In the genomic region with DNA sequence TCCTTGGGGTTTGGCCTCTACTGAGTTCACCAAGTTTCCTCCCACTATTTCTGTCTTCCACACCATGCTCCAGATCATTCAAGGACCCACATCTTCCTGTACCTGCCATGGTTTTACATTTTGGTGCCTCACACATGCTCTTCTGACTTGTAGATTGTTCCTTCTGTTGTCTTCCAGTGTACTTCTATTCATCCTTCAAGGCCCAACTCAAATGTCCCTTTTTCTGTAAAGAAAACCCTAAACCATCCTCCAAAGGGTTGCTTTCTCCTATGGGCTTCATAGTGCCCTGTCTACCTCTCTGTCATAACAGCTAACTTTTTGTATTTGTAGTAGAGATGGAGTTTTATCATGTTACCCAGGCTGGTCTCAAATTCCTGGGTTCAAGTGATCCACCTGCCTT, we compare ENCODE assay signal across 1 cellular context.
TF ChIP-seq lines count a peak whose summit lies in the region.

No MANE protein-coding gene starts in this region.

TF ChIP-seq in SK-N-SH, 30 proteins besides CTCF, POLR2A, EP300 and RAD21 (continued from another document):
- TF ChIP-seq, protein P1, sequence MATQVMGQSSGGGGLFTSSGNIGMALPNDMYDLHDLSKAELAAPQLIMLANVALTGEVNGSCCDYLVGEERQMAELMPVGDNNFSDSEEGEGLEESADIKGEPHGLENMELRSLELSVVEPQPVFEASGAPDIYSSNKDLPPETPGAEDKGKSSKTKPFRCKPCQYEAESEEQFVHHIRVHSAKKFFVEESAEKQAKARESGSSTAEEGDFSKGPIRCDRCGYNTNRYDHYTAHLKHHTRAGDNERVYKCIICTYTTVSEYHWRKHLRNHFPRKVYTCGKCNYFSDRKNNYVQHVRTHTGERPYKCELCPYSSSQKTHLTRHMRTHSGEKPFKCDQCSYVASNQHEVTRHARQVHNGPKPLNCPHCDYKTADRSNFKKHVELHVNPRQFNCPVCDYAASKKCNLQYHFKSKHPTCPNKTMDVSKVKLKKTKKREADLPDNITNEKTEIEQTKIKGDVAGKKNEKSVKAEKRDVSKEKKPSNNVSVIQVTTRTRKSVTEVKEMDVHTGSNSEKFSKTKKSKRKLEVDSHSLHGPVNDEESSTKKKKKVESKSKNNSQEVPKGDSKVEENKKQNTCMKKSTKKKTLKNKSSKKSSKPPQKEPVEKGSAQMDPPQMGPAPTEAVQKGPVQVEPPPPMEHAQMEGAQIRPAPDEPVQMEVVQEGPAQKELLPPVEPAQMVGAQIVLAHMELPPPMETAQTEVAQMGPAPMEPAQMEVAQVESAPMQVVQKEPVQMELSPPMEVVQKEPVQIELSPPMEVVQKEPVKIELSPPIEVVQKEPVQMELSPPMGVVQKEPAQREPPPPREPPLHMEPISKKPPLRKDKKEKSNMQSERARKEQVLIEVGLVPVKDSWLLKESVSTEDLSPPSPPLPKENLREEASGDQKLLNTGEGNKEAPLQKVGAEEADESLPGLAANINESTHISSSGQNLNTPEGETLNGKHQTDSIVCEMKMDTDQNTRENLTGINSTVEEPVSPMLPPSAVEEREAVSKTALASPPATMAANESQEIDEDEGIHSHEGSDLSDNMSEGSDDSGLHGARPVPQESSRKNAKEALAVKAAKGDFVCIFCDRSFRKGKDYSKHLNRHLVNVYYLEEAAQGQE (IDR thresholded peaks at IDR 0.05; ENCODE audit: low read depth, low read length): no peak
- TF ChIP-seq YY1 (IDR thresholded peaks at IDR 0.05; ENCODE audit: low read depth): no peak
- TF ChIP-seq POLR2AphosphoS5 (IDR thresholded peaks at IDR 0.05; ENCODE audit: low read depth, low read length): no peak
- TF ChIP-seq MEF2A (IDR thresholded peaks at IDR 0.05; ENCODE audit: borderline replicate concordance, low read depth): no peak
- TF ChIP-seq, protein P2, sequence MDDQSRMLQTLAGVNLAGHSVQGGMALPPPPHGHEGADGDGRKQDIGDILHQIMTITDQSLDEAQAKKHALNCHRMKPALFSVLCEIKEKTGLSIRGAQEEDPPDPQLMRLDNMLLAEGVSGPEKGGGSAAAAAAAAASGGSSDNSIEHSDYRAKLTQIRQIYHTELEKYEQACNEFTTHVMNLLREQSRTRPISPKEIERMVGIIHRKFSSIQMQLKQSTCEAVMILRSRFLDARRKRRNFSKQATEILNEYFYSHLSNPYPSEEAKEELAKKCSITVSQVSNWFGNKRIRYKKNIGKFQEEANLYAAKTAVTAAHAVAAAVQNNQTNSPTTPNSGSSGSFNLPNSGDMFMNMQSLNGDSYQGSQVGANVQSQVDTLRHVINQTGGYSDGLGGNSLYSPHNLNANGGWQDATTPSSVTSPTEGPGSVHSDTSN (IDR thresholded peaks at IDR 0.05): no peak
- TF ChIP-seq CHD2 (IDR thresholded peaks at IDR 0.05; ENCODE audit: low read length, partially characterized antibody): no peak
- no peak for TF ChIP-seq NFIC (IDR thresholded peaks at IDR 0.05; ENCODE audit: borderline replicate concordance)
- TF ChIP-seq ELF1 (IDR thresholded peaks at IDR 0.05): no peak
- TF ChIP-seq GABPA (IDR thresholded peaks at IDR 0.05; ENCODE audit: low read depth): no peak
- no peak for TF ChIP-seq JUND (IDR thresholded peaks at IDR 0.05)
- TF ChIP-seq, protein P3, sequence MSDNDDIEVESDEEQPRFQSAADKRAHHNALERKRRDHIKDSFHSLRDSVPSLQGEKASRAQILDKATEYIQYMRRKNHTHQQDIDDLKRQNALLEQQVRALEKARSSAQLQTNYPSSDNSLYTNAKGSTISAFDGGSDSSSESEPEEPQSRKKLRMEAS (IDR thresholded peaks at IDR 0.05; ENCODE audit: low read depth): no peak
- TF ChIP-seq SIN3A (IDR thresholded peaks at IDR 0.05; ENCODE audit: borderline replicate concordance, low read depth, low read length): no peak
- TF ChIP-seq NRF1 (IDR thresholded peaks at IDR 0.05; ENCODE audit: low read depth, low read length): no peak
- TF ChIP-seq FOSL2 (IDR thresholded peaks at IDR 0.05; ENCODE audit: borderline replicate concordance, low read depth): no peak
